7 cellular contexts compared by ENCODE assay signal in genomic region chr19:48492925-48493717, GRCh38. TPM values are rescaled to one million over a fixed set of nuclear protein-coding genes. Genes with fewer than 3 reads are reported as not detected.
DNase-seq lines count a peak whose midpoint lies in the region; ATAC-seq, FAIRE-seq and TF ChIP-seq lines count a peak whose summit lies in the region.

No MANE protein-coding gene starts in this region.

- TF ChIP-seq POLR2A in GM18505 (IDR thresholded peaks at IDR 0.05; ENCODE audit: borderline replicate concordance, extremely low read depth, insufficient read depth, insufficient read length) = peak; percentile 40

- H3K36me3 ChIP-seq in bronchial epithelial cell (ENCODE audit: control insufficient read depth, insufficient read depth, low read length) = no peaks in the 10 kb centered on the region

- TF ChIP-seq CTCF in WTC11 (IDR thresholded peaks at IDR 0.05) (no peak), bronchial epithelial cell (IDR thresholded peaks at IDR 0.05; ENCODE audit: insufficient read depth, low read length, severe bottlenecking) (no peak)

- no peaks in the 10 kb centered on the region for H3K36me3 Mint-ChIP-seq in WTC11

- no peaks in the 10 kb centered on the region for H3K27me3 ChIP-seq in bronchial epithelial cell (ENCODE audit: control insufficient read depth, insufficient read depth, low read length)

- CTCF ChIA-PET in WTC11 (lab: Charles Lee) = interaction anchor here (0.5 to 2.6 kb wide), 32 partner anchors 9 to 1722 kb away, joined by 3 to 45 read pairs (median 4); partner anchors contain the start of genes FAM83E, GRIN2D, GYS1 and KDELR1

- ATAC-seq in GM18505 (IDR thresholded peaks at IDR 0.05; ENCODE audit: unreplicated experiment) (peak; percentile 57), HG02885 (IDR thresholded peaks at IDR 0.05; ENCODE audit: poor library complexity, unreplicated experiment) (peak; percentile 68), WTC11 (peak; percentile 81)

- POLR2A ChIA-PET in WTC11 (lab: Charles Lee) = interaction anchor here (0.6 to 1.9 kb wide), 9 partner anchors 9 to 393 kb away, joined by 3 to 11 read pairs (median 4); partner anchors contain the start of gene FAM83E

- DNase-seq in NCI-H2107 (lab: John Stamatoyannopoulos, UW) (peak; percentile 86), WTC11 (ENCODE audit: low spot score) (peak; percentile 99), bronchial epithelial cell (ENCODE audit: low read depth) (peak; percentile 92), inferior parietal cortex (ENCODE audit: extremely low spot score) (peak; percentile 61)
- peak; percentile 65 to 79 for DNase-seq in stimulated activated CD4-positive, alpha-beta T cell treated with anti-CD3 and anti-CD28 coated beads, Interleukin-12 subunit alpha, Interleukin-12 subunit beta, amount 100 ng/mL, for 24 hours (ENCODE audit: low read depth in 2 of 2)

- peak overlapping the region; percentile 69 for H3K4me3 ChIP-seq in bronchial epithelial cell (ENCODE audit: low read depth, low read length)

- peak overlapping the region; percentile 81 for H3K4me3 Mint-ChIP-seq in WTC11

- H3K27me3 Mint-ChIP-seq in WTC11 (ENCODE audit: low read depth) = peaks cover 35% of the 10 kb centered on the region

- no peak for FAIRE-seq in bronchial epithelial cell (lab: Jason Lieb, UNC)

- H3K4me1 Mint-ChIP-seq in WTC11 = peaks cover 29% of the 10 kb centered on the region

- H3K27ac Mint-ChIP-seq in WTC11 = peak overlapping the region; percentile 98

- H3K9me3 Mint-ChIP-seq in WTC11 = no peaks in the 10 kb centered on the region

TF ChIP-seq in WTC11, 78 proteins besides CTCF, POLR2A, EP300 and RAD21 (continues in another document):
- TF ChIP-seq ZNF532 (CRISPR knock-in tag; IDR thresholded peaks at IDR 0.05; ENCODE audit: borderline replicate concordance) = no peak
- 0 out of 2 replicates have a peak, but pooled peaks have one; percentile 47 for TF ChIP-seq FOXP4 (CRISPR knock-in tag; IDR thresholded peaks at IDR 0.05)
- TF ChIP-seq SP1 (CRISPR knock-in tag; conservative IDR thresholded peaks at IDR 0.05) = peak; percentile 64
- TF ChIP-seq FOXK1 (CRISPR knock-in tag; IDR thresholded peaks at IDR 0.05) = no peak
- TF ChIP-seq ZNF219 (CRISPR knock-in tag; IDR thresholded peaks at IDR 0.05; ENCODE audit: borderline replicate concordance) = no peak
- no peak for TF ChIP-seq TP53 (CRISPR knock-in tag; IDR thresholded peaks at IDR 0.05)
- no peak for TF ChIP-seq ATF2 (CRISPR knock-in tag; IDR thresholded peaks at IDR 0.05; ENCODE audit: borderline replicate concordance, low read depth)
- no peak for TF ChIP-seq MXD4 (CRISPR knock-in tag; IDR thresholded peaks at IDR 0.05; ENCODE audit: borderline replicate concordance)
- TF ChIP-seq USF2 (CRISPR knock-in tag; IDR thresholded peaks at IDR 0.05) = 0 out of 2 replicates have a peak, but pooled peaks have one; percentile 20
- TF ChIP-seq PRDM15 (CRISPR knock-in tag; IDR thresholded peaks at IDR 0.05) = no peak

RNA-seq across cellular contexts. Expression of gene LMTK3, which starts 18.5 kb away (rescaled TPM):
- total RNA-seq in WTC11 (2021) (15.9 to 19.4 TPM (median 19.1 TPM) in 3 replicates), bronchial epithelial cell (1.3 and 1.8 TPM in 2 replicates)

RNA-seq across cellular contexts. Expression of gene CYTH2, which starts 24.0 kb away (rescaled TPM):
- 70.4 to 72.6 TPM (median 71.9 TPM) in 3 replicates for total RNA-seq in WTC11 (2021)
- total RNA-seq in bronchial epithelial cell = 24.2 and 36.6 TPM in 2 replicates

RNA-seq across cellular contexts. Expression of gene KCNJ14, which starts 37.7 kb away (rescaled TPM):
- total RNA-seq in WTC11 (2021) = 1.1 to 1.4 TPM (median 1.1 TPM) in 3 replicates
- total RNA-seq in bronchial epithelial cell = 1.0 and 1.1 TPM in 2 replicates

RNA-seq across cellular contexts. Expression of gene GRWD1, which starts 47.3 kb away (rescaled TPM):
- total RNA-seq in WTC11 (2021) (59.8 to 67.2 TPM (median 61.6 TPM) in 3 replicates), bronchial epithelial cell (23.4 and 31.9 TPM in 2 replicates)

RNA-seq across cellular contexts. Expression of gene SULT2B1, which starts 58.9 kb away (rescaled TPM):
- 0.96 to 2.1 TPM (median 1.3 TPM) in 3 replicates for total RNA-seq in WTC11 (2021)
- total RNA-seq in bronchial epithelial cell = 3.4 and 17.2 TPM in 2 replicates

Comparison
In these comparisons a context has a peak if more than half of its experiments do, and no peak if none do; other contexts are left out.
1. Peak in every context shown above with its lines: DNase-seq, ATAC-seq and H3K4me3 ChIP-seq.